ENCODE assay signal across 39 cellular contexts in genomic region chr19:39037194-39037593, GRCh38. TPM values are rescaled to one million over a fixed set of nuclear protein-coding genes. Genes with fewer than 3 reads are reported as not detected.
"Had no signal": no experiment of that assay in that cellular context is flagged by ENCODE, and none has a peak within 500 bp of the region (broad histone marks: within the 10 kb centered on the region; RNA-seq: fewer than 3 reads in every experiment).

No MANE protein-coding gene starts in this region.

- DNase-seq: activated CD4-positive, alpha-beta memory T cell treated with anti-CD3 and anti-CD28 coated beads, Interleukin-2, amount 10 ng/mL, durations not matched to agents 7 days and 5 days; activated CD4-positive, alpha-beta T cell treated with anti-CD3 and anti-CD28 coated beads for 1 hour; activated CD4-positive, alpha-beta T cell treated with anti-CD3 and anti-CD28 coated beads for 36 hours; activated CD4-positive, alpha-beta T cell treated with anti-CD3 and anti-CD28 coated beads for 48 hours; activated CD4-positive, alpha-beta T cell treated with anti-CD3 and anti-CD28 coated beads, Interleukin-2, amount 10 ng/mL, durations not matched to agents 7 days and 5 days; activated CD4-positive, alpha-beta T cell treated with anti-CD3 and anti-CD28 coated beads, Interleukin-2, amount 50 U/mL, for 48 hours; activated CD4-positive, CD25-positive, alpha-beta regulatory T cell; activated CD8-positive, alpha-beta memory T cell treated with anti-CD3 and anti-CD28 coated beads for 24 hours; activated CD8-positive, alpha-beta memory T cell treated with anti-CD3 and anti-CD28 coated beads, Interleukin-2, amount 10 ng/mL, durations not matched to agents 7 days and 5 days; activated CD8-positive, alpha-beta memory T cell treated with anti-CD3 and anti-CD28 coated beads, Interleukin-2, amount 50 U/mL, for 48 hours; activated CD8-positive, alpha-beta T cell treated with anti-CD3 and anti-CD28 coated beads, Interleukin-2, amount 10 ng/mL, durations not matched to agents 7 days and 5 days; activated effector memory CD4-positive, alpha-beta T cell treated with Interleukin-2 at 50 U/mL for 16 hours; activated gamma-delta T cell; activated naive CD4-positive, alpha-beta T cell treated with anti-CD3 and anti-CD28 coated beads, Interleukin-2, amount 10 ng/mL, durations not matched to agents 7 days and 5 days; activated naive CD4-positive, alpha-beta T cell treated with Interleukin-2 at 50 U/mL for 16 hours; activated naive CD8-positive, alpha-beta T cell treated with anti-CD3 and anti-CD28 coated beads, Interleukin-2, amount 10 ng/mL, durations not matched to agents 7 days and 5 days; activated naive CD8-positive, alpha-beta T cell treated with anti-CD3 and anti-CD28 coated beads, Interleukin-2, amount 50 U/mL, for 24 hours; activated T-cell treated with anti-CD3 and anti-CD28 coated beads, Interleukin-2, amount 50 U/mL, for 24 hours; activated T-cell treated with anti-CD3 and anti-CD28 coated beads, Interleukin-2, amount 50 U/mL, for 48 hours; amygdala; anterior cingulate cortex; caudate nucleus; cerebellar nuclear complex; T-helper 2 cell; T-helper 9 cell had no signal

- H3K9me3 Mint-ChIP-seq: activated CD4-positive, alpha-beta memory T cell treated with anti-CD3 and anti-CD28 coated beads, Interleukin-2, amount 10 ng/mL, durations not matched to agents 7 days and 5 days; activated naive CD4-positive, alpha-beta T cell treated with anti-CD3 and anti-CD28 coated beads, Interleukin-2, amount 10 ng/mL, durations not matched to agents 7 days and 5 days; activated naive CD4-positive, alpha-beta T cell treated with anti-CD3 and anti-CD28 coated beads, Interleukin-2, amount 50 U/mL, for 24 hours; activated T-helper 2 cell treated with anti-CD3 and anti-CD28 coated beads, Interferon-gamma antibody, Interleukin-2, Interleukin-4, amounts not matched to agents 10 μg/mL and 5 μg/mL and 100 μg/mL, durations not matched to agents 14 hours and 24 hours and 36 hours; central memory CD8-positive, alpha-beta T cell; T-helper 1 cell treated with Interleukin-12 subunit alpha and Interleukin-12 subunit beta and Interleukin-4 antibody, amounts not matched to agents 30 μg/mL and 1 μg/mL, for 36 hours; T-helper 2 cell treated with Interferon-gamma antibody and Interleukin-4, amounts not matched to agents 5 μg/mL and 100 μg/mL, for 36 hours had no signal

- H3K36me3 Mint-ChIP-seq: activated naive CD4-positive, alpha-beta T cell treated with anti-CD3 and anti-CD28 coated beads, Interleukin-2, amount 10 ng/mL, durations not matched to agents 7 days and 5 days; activated naive CD4-positive, alpha-beta T cell treated with anti-CD3 and anti-CD28 coated beads, Interleukin-2, amount 50 U/mL, for 24 hours; brain had no signal

- ATAC-seq: activated CD4-positive, alpha-beta T cell treated with anti-CD3 and anti-CD28 coated beads for 36 hours; activated CD4-positive, CD25-positive, alpha-beta regulatory T cell treated with anti-CD3 and anti-CD28 coated beads, Interleukin-2, amount 50 U/mL, for 24 hours; activated CD8-positive, alpha-beta memory T cell treated with anti-CD3 and anti-CD28 coated beads, Interleukin-2, amount 10 ng/mL, durations not matched to agents 7 days and 5 days; activated CD8-positive, alpha-beta T cell treated with anti-CD3 and anti-CD28 coated beads, Interleukin-2, amount 10 ng/mL, durations not matched to agents 7 days and 5 days; activated naive CD8-positive, alpha-beta T cell treated with anti-CD3 and anti-CD28 coated beads, Interleukin-2, amount 50 U/mL, for 24 hours had no signal

- FAIRE-seq: bronchial epithelial cell, TTC549 had no signal

- H3K9me3 ChIP-seq: ascending aorta had no signal

- H3K4me1 Mint-ChIP-seq: activated CD8-positive, alpha-beta memory T cell treated with anti-CD3 and anti-CD28 coated beads, Interleukin-2, amount 10 ng/mL, durations not matched to agents 7 days and 5 days; activated naive CD4-positive, alpha-beta T cell treated with anti-CD3 and anti-CD28 coated beads, Interleukin-2, amount 10 ng/mL, durations not matched to agents 7 days and 5 days; activated naive CD4-positive, alpha-beta T cell treated with anti-CD3 and anti-CD28 coated beads, Interleukin-2, amount 50 U/mL, for 24 hours had no signal

- H3K27me3 ChIP-seq: ascending aorta, cardiac muscle cell had no signal

- H3K4me3 ChIP-seq: ascending aorta, cardiac muscle cell had no signal

- H3K27me3 Mint-ChIP-seq: activated naive CD4-positive, alpha-beta T cell treated with anti-CD3 and anti-CD28 coated beads, Interleukin-2, amount 50 U/mL, for 24 hours; activated naive CD8-positive, alpha-beta T cell had no signal

- H3K4me3 Mint-ChIP-seq: activated CD4-positive, alpha-beta memory T cell treated with anti-CD3 and anti-CD28 coated beads, Interleukin-2, amount 10 ng/mL, durations not matched to agents 7 days and 5 days; activated CD4-positive, alpha-beta T cell treated with anti-CD3 and anti-CD28 coated beads for 36 hours; activated CD4-positive, alpha-beta T cell treated with anti-CD3 and anti-CD28 coated beads, Interleukin-2, amount 10 ng/mL, durations not matched to agents 7 days and 5 days; activated CD8-positive, alpha-beta memory T cell treated with anti-CD3 and anti-CD28 coated beads, Interleukin-2, amount 10 ng/mL, durations not matched to agents 7 days and 5 days; activated CD8-positive, alpha-beta T cell treated with anti-CD3 and anti-CD28 coated beads, Interleukin-2, amount 10 ng/mL, durations not matched to agents 7 days and 5 days; activated naive CD4-positive, alpha-beta T cell treated with anti-CD3 and anti-CD28 coated beads, Interleukin-2, amount 10 ng/mL, durations not matched to agents 7 days and 5 days; activated naive CD4-positive, alpha-beta T cell treated with anti-CD3 and anti-CD28 coated beads, Interleukin-2, amount 50 U/mL, for 24 hours; activated naive CD8-positive, alpha-beta T cell; activated naive CD8-positive, alpha-beta T cell treated with anti-CD3 and anti-CD28 coated beads, Interleukin-2, amount 10 ng/mL, durations not matched to agents 7 days and 5 days; activated naive CD8-positive, alpha-beta T cell treated with anti-CD3 and anti-CD28 coated beads, Interleukin-2, amount 50 U/mL, for 24 hours; activated T-cell treated with anti-CD3 and anti-CD28 coated beads, Interleukin-2, amount 50 U/mL, for 24 hours; brain; central memory CD8-positive, alpha-beta T cell; T-helper 1 cell treated with Interleukin-12 subunit alpha and Interleukin-12 subunit beta and Interleukin-4 antibody, amounts not matched to agents 30 μg/mL and 1 μg/mL, for 36 hours; T-helper 2 cell treated with Interferon-gamma antibody and Interleukin-4, amounts not matched to agents 5 μg/mL and 100 μg/mL, for 36 hours had no signal

- H3K27ac Mint-ChIP-seq: activated CD4-positive, alpha-beta memory T cell treated with anti-CD3 and anti-CD28 coated beads, Interleukin-2, amount 10 ng/mL, durations not matched to agents 7 days and 5 days; activated CD4-positive, alpha-beta T cell treated with anti-CD3 and anti-CD28 coated beads for 36 hours; activated CD4-positive, alpha-beta T cell treated with anti-CD3 and anti-CD28 coated beads, Interleukin-2, amount 10 ng/mL, durations not matched to agents 7 days and 5 days; activated CD8-positive, alpha-beta memory T cell treated with anti-CD3 and anti-CD28 coated beads, Interleukin-2, amount 10 ng/mL, durations not matched to agents 7 days and 5 days; activated CD8-positive, alpha-beta T cell treated with anti-CD3 and anti-CD28 coated beads, Interleukin-2, amount 10 ng/mL, durations not matched to agents 7 days and 5 days; activated naive CD4-positive, alpha-beta T cell treated with anti-CD3 and anti-CD28 coated beads, Interleukin-2, amount 10 ng/mL, durations not matched to agents 7 days and 5 days; activated naive CD4-positive, alpha-beta T cell treated with anti-CD3 and anti-CD28 coated beads, Interleukin-2, amount 50 U/mL, for 24 hours; activated naive CD8-positive, alpha-beta T cell; activated naive CD8-positive, alpha-beta T cell treated with anti-CD3 and anti-CD28 coated beads, Interleukin-2, amount 10 ng/mL, durations not matched to agents 7 days and 5 days; activated naive CD8-positive, alpha-beta T cell treated with anti-CD3 and anti-CD28 coated beads, Interleukin-2, amount 50 U/mL, for 24 hours; activated T-cell treated with anti-CD3 and anti-CD28 coated beads, Interleukin-2, amount 50 U/mL, for 24 hours; activated T-helper 2 cell treated with anti-CD3 and anti-CD28 coated beads, Interferon-gamma antibody, Interleukin-2, Interleukin-4, amounts not matched to agents 10 μg/mL and 5 μg/mL and 100 μg/mL, durations not matched to agents 14 hours and 24 hours and 36 hours; T-helper 1 cell treated with Interleukin-12 subunit alpha and Interleukin-12 subunit beta and Interleukin-4 antibody, amounts not matched to agents 30 μg/mL and 1 μg/mL, for 36 hours; T-helper 2 cell treated with Interferon-gamma antibody and Interleukin-4, amounts not matched to agents 5 μg/mL and 100 μg/mL, for 36 hours had no signal

- H3K27ac ChIP-seq: ascending aorta, cardiac muscle cell, VCaP had no signal

- H3K36me3 ChIP-seq: ascending aorta, cardiac muscle cell had no signal

RNA-seq across cellular contexts. Expression of gene FBXO27, which starts 4.8 kb away (rescaled TPM):
- total RNA-seq: activated CD4-positive, alpha-beta T cell treated with anti-CD3 and anti-CD28 coated beads, Interleukin-2, amount 10 ng/mL, durations not matched to agents 7 days and 5 days; activated CD8-positive, alpha-beta T cell treated with anti-CD3 and anti-CD28 coated beads, Interleukin-2, amount 10 ng/mL, durations not matched to agents 7 days and 5 days; activated naive CD8-positive, alpha-beta T cell treated with anti-CD3 and anti-CD28 coated beads, Interleukin-2, amount 10 ng/mL, durations not matched to agents 7 days and 5 days had no signal

RNA-seq across cellular contexts. Expression of gene ACP7, which starts 47.0 kb away (rescaled TPM):
- total RNA-seq: activated CD4-positive, alpha-beta memory T cell treated with anti-CD3 and anti-CD28 coated beads, Interleukin-2, amount 10 ng/mL, durations not matched to agents 7 days and 5 days; activated CD4-positive, alpha-beta T cell treated with anti-CD3 and anti-CD28 coated beads for 36 hours; activated CD4-positive, alpha-beta T cell treated with anti-CD3 and anti-CD28 coated beads, Interleukin-2, amount 10 ng/mL, durations not matched to agents 7 days and 5 days; activated CD8-positive, alpha-beta memory T cell treated with anti-CD3 and anti-CD28 coated beads, Interleukin-2, amount 10 ng/mL, durations not matched to agents 7 days and 5 days; activated CD8-positive, alpha-beta T cell treated with anti-CD3 and anti-CD28 coated beads, Interleukin-2, amount 10 ng/mL, durations not matched to agents 7 days and 5 days; activated naive CD8-positive, alpha-beta T cell treated with anti-CD3 and anti-CD28 coated beads, Interleukin-2, amount 10 ng/mL, durations not matched to agents 7 days and 5 days; activated T-helper 2 cell treated with anti-CD3 and anti-CD28 coated beads, Interferon-gamma antibody, Interleukin-2, Interleukin-4, amounts not matched to agents 10 μg/mL and 5 μg/mL and 100 μg/mL, durations not matched to agents 14 hours and 24 hours and 36 hours; ascending aorta; cardiac muscle cell; chondrocyte had no signal
- polyA plus RNA-seq: cardiac muscle cell had no signal
